ENCODE assay signal across 4 cellular contexts in genomic region chr12:133174901-133175300, GRCh38.
"Had no signal": no experiment of that assay in that cellular context is flagged by ENCODE, and none has a peak within 500 bp of the region (broad histone marks: within the 10 kb centered on the region; RNA-seq: fewer than 3 reads in every experiment).

No MANE protein-coding gene starts in this region.

- H3K4me3 ChIP-seq: K562 had no signal

- H3K27ac ChIP-seq: HL-60, KMS-11 had no signal

- ATAC-seq: HepG2, K562 had no signal
